In genomic region chr1:201751872-201752271, GRCh38 we compare ENCODE assay signal across 14 cellular contexts.
DNase-seq lines count a peak whose midpoint lies in the region; ATAC-seq, FAIRE-seq and TF ChIP-seq lines count a peak whose summit lies in the region.
"Had no signal": no experiment of that assay in that cellular context is flagged by ENCODE, and none has a peak within 500 bp of the region (broad histone marks: within the 10 kb centered on the region; RNA-seq: fewer than 3 reads in every experiment).

No MANE protein-coding gene starts in this region.

- H3K27ac Mint-ChIP-seq in astrocyte (ENCODE audit: unreplicated experiment), result peak overlapping the region; percentile 23
- H3K27ac Mint-ChIP-seq: CD4-positive, alpha-beta T cell had no signal

- H3K9me3 ChIP-seq in HUES64 (ENCODE audit: insufficient read depth, low read depth, low read length) (no peaks in the 10 kb centered on the region), astrocyte (ENCODE audit: insufficient read depth, low read depth, low read length) (no peaks in the 10 kb centered on the region), small intestine (ENCODE audit: control insufficient read depth, low read depth) (no peaks in the 10 kb centered on the region), mucosa of descending colon (no peaks in the 10 kb centered on the region), PC-3 (ENCODE audit: low read length) (no peaks in the 10 kb centered on the region)

- no peaks in the 10 kb centered on the region for H3F3A ChIP-seq in PC-3 (ENCODE audit: low read length, unreplicated experiment)

- no peak overlapping the region for H2AFZ ChIP-seq in astrocyte (ENCODE audit: low read depth, low read length)
- no peak overlapping the region for H2AFZ ChIP-seq in PC-3 (ENCODE audit: low read length)

- no peaks in the 10 kb centered on the region for H3K9me3 Mint-ChIP-seq in astrocyte (ENCODE audit: unreplicated experiment)
- H3K9me3 Mint-ChIP-seq: CD4-positive, alpha-beta T cell had no signal

- peaks cover 63% of the 10 kb centered on the region for H3K4me1 ChIP-seq in HUES64 (ENCODE audit: insufficient read depth, low read length)
- H3K4me1 ChIP-seq in astrocyte (ENCODE audit: insufficient read depth, low read length), result peaks cover 91% of the 10 kb centered on the region
- H3K4me1 ChIP-seq in small intestine (ENCODE audit: control insufficient read depth in 2 of 2, insufficient read depth in 1 of 2, low read depth in 1 of 2, low read length in 1 of 2), result peaks cover 0 to 5% of the 10 kb centered on the region in 2 donors
- no peaks in the 10 kb centered on the region for H3K4me1 ChIP-seq in mucosa of descending colon (ENCODE audit: low read depth)
- peaks cover 24% of the 10 kb centered on the region for H3K4me1 ChIP-seq in PC-3 (ENCODE audit: insufficient read depth, low read length)

- no peak overlapping the region for H3K9ac ChIP-seq in HUES64 (ENCODE audit: low read depth, low read length)
- H3K9ac ChIP-seq in astrocyte (ENCODE audit: low read length), result peak overlapping the region; percentile 64
- no peak overlapping the region for H3K9ac ChIP-seq in PC-3 (ENCODE audit: low read length)

- POLR2A ChIA-PET in RWPE1 (lab: Yijun Ruan, JAX; ENCODE audit: low non-redundant PET), result interaction anchor here (0.6 kb wide), 1 partner anchor 49 kb away, joined by 4 read pairs; no protein-coding TSS in a partner anchor
- POLR2A ChIA-PET in PC-3 (lab: Charles Lee; ENCODE audit: unreplicated experiment), result no interaction called here

- peaks cover 82% of the 10 kb centered on the region for H3K79me2 ChIP-seq in astrocyte (ENCODE audit: insufficient read depth, low read length)
- H3K79me2 ChIP-seq in PC-3 (ENCODE audit: low read length), result no peaks in the 10 kb centered on the region

- no peaks in the 10 kb centered on the region for H3K9me2 ChIP-seq in PC-3 (replicated peaks; ENCODE audit: low read length)

- peak overlapping the region; percentile 14; the same call in 1 of the 2 replicates for H3K27ac ChIP-seq in HUES64 (ENCODE audit: low read depth, low read length)
- H3K27ac ChIP-seq in astrocyte (ENCODE audit: low read depth, low read length), result peak overlapping the region; percentile 94
- H3K27ac ChIP-seq in small intestine (ENCODE audit: low read depth in 1 of 2, low read length in 1 of 2), result no peak overlapping the region
- no peak overlapping the region for H3K27ac ChIP-seq in RWPE1
- no peak overlapping the region for H3K27ac ChIP-seq in PC-3 (ENCODE audit: low read length)

- TF ChIP-seq CTCF in astrocyte (IDR thresholded peaks at IDR 0.05; ENCODE audit: insufficient read depth, low read depth, low read length), result no peak
- no peak for TF ChIP-seq CTCF in foreskin fibroblast (IDR thresholded peaks at IDR 0.05; ENCODE audit: low read depth, low read length)
- no peak for TF ChIP-seq CTCF in mucosa of descending colon (IDR thresholded peaks at IDR 0.05)
- TF ChIP-seq CTCF in RWPE1 (conservative IDR thresholded peaks at IDR 0.05; ENCODE audit: low read depth), result no peak
- no peak for TF ChIP-seq CTCF in PC-3 (conservative IDR thresholded peaks at IDR 0.05; ENCODE audit: low read depth, low read length)

- H3K4me1 Mint-ChIP-seq in astrocyte (ENCODE audit: low read depth, unreplicated experiment), result peaks cover 88% of the 10 kb centered on the region

- 13% methylated on average over 2 of the region's 4 CpGs for WGBS in HUES64
- WGBS in small intestine, 3 donors, result 32 to 58% (median 46%) methylated on average over 4 of the region's 4 CpGs

- intact Hi-C loops in mucosa of descending colon (cut with DNase I, micrococcal nuclease) (no loop called here), PC-3 (cut with micrococcal nuclease) (no loop called here)

- DNase-seq in astrocyte (ENCODE audit: low read depth), result no peak
- peak; percentile 73 to 80 for DNase-seq in foreskin fibroblast
- peak; percentile 25 for DNase-seq in small intestine
- no peak for DNase-seq in mucosa of descending colon
- no peak for DNase-seq in RWPE1 (ENCODE audit: low spot score)
- DNase-seq in PC-3, result no peak
- DNase-seq: activated CD4-positive, alpha-beta T cell treated with anti-CD3 and anti-CD28 coated beads for 48 hours; CD4-positive, alpha-beta T cell; KG1; NCI-H187 treated with DMSO at 0.1 percent for 48 hours; SW 1271 had no signal

- ATAC-seq in GM19455 (IDR thresholded peaks at IDR 0.05; ENCODE audit: unreplicated experiment), result no peak
- ATAC-seq in mucosa of descending colon, result no peak
- no peak for ATAC-seq in PC-3

- H3K36me3 Mint-ChIP-seq in astrocyte (ENCODE audit: low read depth, unreplicated experiment), result no peaks in the 10 kb centered on the region

- H3K4me2 ChIP-seq in astrocyte (ENCODE audit: low read length), result peak overlapping the region; percentile 44
- H3K4me2 ChIP-seq in PC-3 (ENCODE audit: low read length), result no peak overlapping the region

- H3K36me3 ChIP-seq in HUES64 (ENCODE audit: insufficient read depth, low read length) (no peaks in the 10 kb centered on the region; the same call in 1 of the 2 replicates), astrocyte (ENCODE audit: insufficient read depth, low read length) (no peaks in the 10 kb centered on the region), small intestine (ENCODE audit: control insufficient read depth in 2 of 2, insufficient read depth in 2 of 2, low read length in 2 of 2) (no peaks in the 10 kb centered on the region), mucosa of descending colon (ENCODE audit: low read depth) (no peaks in the 10 kb centered on the region), PC-3 (ENCODE audit: low read depth, low read length) (no peaks in the 10 kb centered on the region)

- H3K4me3 ChIP-seq in HUES64 (ENCODE audit: low read length) (no peak overlapping the region), astrocyte (ENCODE audit: insufficient read depth, low read depth, low read length) (no peak overlapping the region), foreskin fibroblast (ENCODE audit: low read depth in 1 of 2, low read length in 2 of 2) (no peak overlapping the region), small intestine (ENCODE audit: low read depth in 1 of 2, low read length in 2 of 2) (no peak overlapping the region), mucosa of descending colon (no peak overlapping the region), PC-3 (ENCODE audit: low read length) (no peak overlapping the region)

- no peaks in the 10 kb centered on the region for H3K27me3 ChIP-seq in HUES64 (ENCODE audit: insufficient read depth, low read length)
- H3K27me3 ChIP-seq in astrocyte (ENCODE audit: insufficient read depth, low read length), result no peaks in the 10 kb centered on the region
- H3K27me3 ChIP-seq in small intestine (ENCODE audit: control insufficient read depth in 2 of 2, insufficient read depth in 2 of 2, low read length in 2 of 2), result no peaks in the 10 kb centered on the region
- H3K27me3 ChIP-seq in PC-3 (ENCODE audit: low read length), result no peaks in the 10 kb centered on the region

- FAIRE-seq in astrocyte (lab: Jason Lieb, UNC), result no peak
- no peak for FAIRE-seq in small intestine (lab: Jason Lieb, UNC)
- FAIRE-seq: islet of Langerhans had no signal

- H4K20me1 ChIP-seq in astrocyte (ENCODE audit: insufficient read depth, low read length) (no peaks in the 10 kb centered on the region), PC-3 (ENCODE audit: low read length) (no peaks in the 10 kb centered on the region)

- H3K4me3 Mint-ChIP-seq in astrocyte (ENCODE audit: unreplicated experiment), result no peak overlapping the region
- H3K4me3 Mint-ChIP-seq: CD4-positive, alpha-beta T cell had no signal

- CTCF ChIA-PET in RWPE1 (lab: Yijun Ruan, JAX) (interaction anchor here (0.6 to 1.1 kb wide), 3 partner anchors 30 to 87 kb away, joined by 3 to 4 read pairs (median 3); no protein-coding TSS in a partner anchor), PC-3 (lab: Charles Lee) (no interaction called here)

- no TSS peak for BruUV-seq in PC-3 (replicated peaks; lab: Mats Ljungman, UMichigan)

- H3K27me3 Mint-ChIP-seq in astrocyte (ENCODE audit: low read depth, unreplicated experiment), result no peaks in the 10 kb centered on the region

Comparison
In these comparisons a context has a peak if more than half of its experiments do, and no peak if none do; other contexts are left out.
1. H3K27ac ChIP-seq: peak in HUES64 (single experiment) and astrocyte (single experiment); none in small intestine (0 of 2), RWPE1 (single experiment) and PC-3 (single experiment).
2. DNase-seq: peak in foreskin fibroblast (2 of 2) and small intestine (single experiment); none in astrocyte (single experiment), mucosa of descending colon (0 of 3), RWPE1 (single experiment) and PC-3 (single experiment).